ENCODE assay signal across 1 cellular context in the genomic region with DNA sequence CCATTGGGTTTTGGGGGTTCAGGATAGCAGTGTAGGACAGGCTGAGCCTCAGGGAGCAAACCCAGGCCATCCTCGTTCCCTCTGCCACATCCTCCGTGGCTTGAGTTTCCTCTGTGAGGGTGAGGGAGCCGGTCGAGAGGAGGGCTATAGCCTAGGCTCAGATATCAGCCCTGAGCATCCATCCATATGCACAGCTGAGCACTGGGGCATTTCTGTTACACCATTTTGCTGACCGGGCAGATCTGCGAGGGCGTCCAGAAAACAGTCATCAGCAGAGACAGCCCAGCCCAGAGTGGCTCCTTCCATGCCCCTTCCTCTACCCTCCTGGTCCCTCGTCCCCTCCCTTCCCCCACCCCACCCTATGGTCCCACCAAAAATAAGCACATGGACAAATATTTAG.
TF ChIP-seq lines count a peak whose summit lies in the region.

No MANE protein-coding gene starts in this region.

TF ChIP-seq in HepG2, 621 proteins besides CTCF, POLR2A, EP300 and RAD21:
- TF ChIP-seq RCOR2 (CRISPR knock-in tag; IDR thresholded peaks at IDR 0.05) (no peak), MAFG (CRISPR knock-in tag; IDR thresholded peaks at IDR 0.05) (0 out of 2 replicates have a peak, but pooled peaks have one; percentile 40), MAFF (IDR thresholded peaks at IDR 0.05; ENCODE audit: low read depth, low read length) (peak; percentile 97), ASH2L (IDR thresholded peaks at IDR 0.05; ENCODE audit: insufficient read length, low read depth, low read length) (no peak), MAFK (conservative IDR thresholded peaks at IDR 0.05 in 1 of 2, IDR thresholded peaks at IDR 0.05 in 1 of 2; ENCODE audit: low read length in 2 of 2) (peak; percentile 96 to 98)
